In genomic region chr2:39676342-39676741, GRCh38 we compare ENCODE assay signal across 29 cellular contexts. TPM values are rescaled to one million over a fixed set of nuclear protein-coding genes. Genes with fewer than 3 reads are reported as not detected.
"Had no signal": no experiment of that assay in that cellular context is flagged by ENCODE, and none has a peak within 500 bp of the region (broad histone marks: within the 10 kb centered on the region; RNA-seq: fewer than 3 reads in every experiment).

No MANE protein-coding gene starts in this region.

- ATAC-seq: effector memory CD8-positive, alpha-beta T cell; esophagus mucosa; gastrocnemius medialis; heart right ventricle; left cardiac atrium; left lung; left ventricle myocardium superior; lower lobe of right lung had no signal

- H3K4me1 ChIP-seq: esophagus squamous epithelium, gastrocnemius medialis, left lung, lower lobe of right lung had no signal

- H3K27ac Mint-ChIP-seq: dendritic cell treated with granulocyte-macrophage colony-stimulating factor and Interleukin-4, amounts not matched to agents 40 ng/mL and 50 ng/mL, for 4 days; effector memory CD8-positive, alpha-beta T cell; endodermal cell had no signal

- H3K9me3 ChIP-seq: esophagus squamous epithelium, gastrocnemius medialis, lower lobe of right lung had no signal

- H3K9me3 Mint-ChIP-seq: dendritic cell treated with granulocyte-macrophage colony-stimulating factor and Interleukin-4, amounts not matched to agents 40 ng/mL and 50 ng/mL, for 4 days; effector memory CD8-positive, alpha-beta T cell had no signal

- H3K4me3 Mint-ChIP-seq: dendritic cell treated with granulocyte-macrophage colony-stimulating factor and Interleukin-4, amounts not matched to agents 40 ng/mL and 50 ng/mL, for 4 days; effector memory CD8-positive, alpha-beta T cell; endodermal cell had no signal

- H3K27ac ChIP-seq: epithelial cell of prostate, esophagus squamous epithelium, gastrocnemius medialis, heart right ventricle, left lung, lower lobe of right lung had no signal

- H3K4me3 ChIP-seq: esophagus squamous epithelium, gastrocnemius medialis, heart right ventricle, left lung, lower lobe of right lung had no signal

- DNase-seq: cortex of kidney; effector CD8-positive, alpha-beta T cell; effector memory CD8-positive, alpha-beta T cell; endodermal cell; erythroblast; esophagus squamous epithelium; foreskin fibroblast; foreskin melanocyte; gastrocnemius medialis; glutamatergic neuron; head of caudate nucleus; heart right ventricle; hippocampal formation; left cardiac atrium; left lung; left ventricle myocardium superior; lower lobe of right lung; mesenchymal stem cell; midbrain had no signal

- FAIRE-seq: colon, endometrium, islet of Langerhans, keratinocyte had no signal

- H3K27me3 ChIP-seq: gastrocnemius medialis, left lung had no signal

- H3K36me3 ChIP-seq: esophagus squamous epithelium, gastrocnemius medialis, heart right ventricle, left lung, lower lobe of right lung had no signal

RNA-seq across cellular contexts. Expression of gene TMEM178A, which starts 10.6 kb away (rescaled TPM):
- total RNA-seq: dermis microvascular lymphatic vessel endothelial cell, lung microvascular endothelial cell, mononuclear cell had no signal
